1 cellular context compared by ENCODE assay signal in genomic region chr22:38163844-38164577, GRCh38.
TF ChIP-seq lines count a peak whose summit lies in the region.

No MANE protein-coding gene starts in this region.

TF ChIP-seq in K562, 482 proteins besides CTCF, POLR2A, EP300 and RAD21 (continued from another document):
- TF ChIP-seq TAL1 (IDR thresholded peaks at IDR 0.05): peak; percentile 64
- TF ChIP-seq ZBTB9 (CRISPR knock-in tag; IDR thresholded peaks at IDR 0.05): 0 out of 2 replicates have a peak, but pooled peaks have one; percentile 25
- TF ChIP-seq KDM1A (IDR thresholded peaks at IDR 0.05): peak; percentile 75 to 76; a peak in 3 of 4 replicates
- peak; percentile 63; the same call in 1 of the 2 replicates for TF ChIP-seq FOXA1 (IDR thresholded peaks at IDR 0.05; ENCODE audit: borderline replicate concordance)
- peak; percentile 19 to 46; a peak in 2 of 4 replicates for TF ChIP-seq TRIM24 (IDR thresholded peaks at IDR 0.05)
- TF ChIP-seq ZNF644 (tag; IDR thresholded peaks at IDR 0.05; ENCODE audit: low read depth): no peak
- TF ChIP-seq CXXC5 (CRISPR knock-in tag; IDR thresholded peaks at IDR 0.05): 0 out of 2 replicates have a peak, but pooled peaks have one; percentile 27
- peak; percentile 89 for TF ChIP-seq ZNF766 (CRISPR knock-in tag; conservative IDR thresholded peaks at IDR 0.05)
- TF ChIP-seq ZBTB1 (CRISPR knock-in tag; IDR thresholded peaks at IDR 0.05; ENCODE audit: borderline replicate concordance, low read depth): no peak
- TF ChIP-seq FOSL1 (tag; conservative IDR thresholded peaks at IDR 0.05): no peak
- TF ChIP-seq ZNF592 (IDR thresholded peaks at IDR 0.05): 0 out of 2 replicates have a peak, but pooled peaks have one; percentile 39
- TF ChIP-seq CBX1 (IDR thresholded peaks at IDR 0.05; ENCODE audit: low read depth): no peak
- TF ChIP-seq TEAD4 (IDR thresholded peaks at IDR 0.05; ENCODE audit: low read length): peak; percentile 65
- TF ChIP-seq TEAD4 (CRISPR knock-in tag; IDR thresholded peaks at IDR 0.05; ENCODE audit: borderline replicate concordance): no peak
- TF ChIP-seq DPF2 (IDR thresholded peaks at IDR 0.05): peak; percentile 53; the same call in 1 of the 2 replicates
- TF ChIP-seq ZFX (CRISPR knock-in tag; IDR thresholded peaks at IDR 0.05): peak; percentile 0; the same call in 1 of the 2 replicates
- TF ChIP-seq HDAC3 (IDR thresholded peaks at IDR 0.05; ENCODE audit: borderline replicate concordance, partially characterized antibody): peak; percentile 24
- TF ChIP-seq STAT5A (IDR thresholded peaks at IDR 0.05; ENCODE audit: borderline replicate concordance, low read length): peak; percentile 72
- no peak for TF ChIP-seq ZNF324 (CRISPR knock-in tag; IDR thresholded peaks at IDR 0.05)
- peak; percentile 35; the same call in 1 of the 2 replicates for TF ChIP-seq POLR2AphosphoS5 (IDR thresholded peaks at IDR 0.05; ENCODE audit: control insufficient read depth, insufficient read depth, low read depth, low read length)
- TF ChIP-seq CBFA2T2 (conservative IDR thresholded peaks at IDR 0.05): peak; percentile 88
- TF ChIP-seq NCOR1 (IDR thresholded peaks at IDR 0.05): peak; percentile 84
- TF ChIP-seq TCF3 (CRISPR knock-in tag; IDR thresholded peaks at IDR 0.05): peak; percentile 79
- TF ChIP-seq EGR1 (conservative IDR thresholded peaks at IDR 0.05): peak; percentile 26; the same call in 1 of the 2 replicates
- TF ChIP-seq RCOR1 (IDR thresholded peaks at IDR 0.05; ENCODE audit: borderline replicate concordance in 1 of 2, low read depth in 2 of 2, low read length in 2 of 2): peak in 1 of 2 experiments; percentile 67; a peak in 2 of 4 replicates
- peak; percentile 78; the same call in 1 of the 2 replicates for TF ChIP-seq ZNF263 (CRISPR knock-in tag; IDR thresholded peaks at IDR 0.05; ENCODE audit: borderline replicate concordance)
- TF ChIP-seq SMAD4 (CRISPR knock-in tag; conservative IDR thresholded peaks at IDR 0.05): peak; percentile 22; the same call in 1 of the 2 replicates
- peak; percentile 94 for TF ChIP-seq CBFA2T3 (IDR thresholded peaks at IDR 0.05)
- 0 out of 2 replicates have a peak, but pooled peaks have one; percentile 33 for TF ChIP-seq FOXM1 (IDR thresholded peaks at IDR 0.05; ENCODE audit: low read depth)
- no peak for TF ChIP-seq FOXM1 (CRISPR knock-in tag; IDR thresholded peaks at IDR 0.05; ENCODE audit: low read depth)
- no peak for TF ChIP-seq NR2C2 (CRISPR knock-in tag; IDR thresholded peaks at IDR 0.05)
- TF ChIP-seq NR2C2 (tag; IDR thresholded peaks at IDR 0.05): peak; percentile 19
- TF ChIP-seq MEIS2 (IDR thresholded peaks at IDR 0.05; ENCODE audit: partially characterized antibody): peak; percentile 91
- peak; percentile 76 for TF ChIP-seq ZFP36 (IDR thresholded peaks at IDR 0.05; ENCODE audit: low read depth, low read length, partially characterized antibody)
- peak; percentile 72 for TF ChIP-seq KLF16 (IDR thresholded peaks at IDR 0.05)
- TF ChIP-seq FOXA3 (CRISPR knock-in tag; conservative IDR thresholded peaks at IDR 0.05 in 1 of 2, IDR thresholded peaks at IDR 0.05 in 1 of 2): peak; percentile 82 to 89
- TF ChIP-seq NFIC (IDR thresholded peaks at IDR 0.05): peak; percentile 72
- TF ChIP-seq ZBTB7A (IDR thresholded peaks at IDR 0.05; ENCODE audit: borderline replicate concordance, control insufficient read depth, low read depth, low read length): peak; percentile 67; the same call in 1 of the 2 replicates
- TF ChIP-seq ATF1 (CRISPR knock-in tag; IDR thresholded peaks at IDR 0.05): no peak
- TF ChIP-seq ATF1 (tag; IDR thresholded peaks at IDR 0.05): no peak; the same call in 1 of the 2 replicates
- peak; percentile 69 for TF ChIP-seq CTBP1 (IDR thresholded peaks at IDR 0.05; ENCODE audit: borderline replicate concordance)
- TF ChIP-seq ARID1B (IDR thresholded peaks at IDR 0.05): peak; percentile 85
- TF ChIP-seq CREBBP (IDR thresholded peaks at IDR 0.05; ENCODE audit: low read depth, low read length): no peak
- TF ChIP-seq YBX1 (IDR thresholded peaks at IDR 0.05): no peak
- TF ChIP-seq ZBTB11 (CRISPR knock-in tag; IDR thresholded peaks at IDR 0.05): 0 out of 6 replicates have a peak, but pooled peaks of 1 of the 3 experiments have one; percentile 34
- no peak for TF ChIP-seq NUFIP1 (IDR thresholded peaks at IDR 0.05; ENCODE audit: partially characterized antibody)
- no peak for TF ChIP-seq ZNF76 (CRISPR knock-in tag; IDR thresholded peaks at IDR 0.05; ENCODE audit: borderline replicate concordance)
- no peak for TF ChIP-seq RHOXF2B (CRISPR knock-in tag; conservative IDR thresholded peaks at IDR 0.05)
- TF ChIP-seq PBX2 (CRISPR knock-in tag; IDR thresholded peaks at IDR 0.05; ENCODE audit: low read depth): no peak
- 0 out of 2 replicates have a peak, but pooled peaks have one; percentile 13 for TF ChIP-seq PBX2 (tag; conservative IDR thresholded peaks at IDR 0.05; ENCODE audit: low read depth)
- TF ChIP-seq RBBP5 (IDR thresholded peaks at IDR 0.05; ENCODE audit: borderline replicate concordance, insufficient read depth, low read length, poor library complexity, severe bottlenecking): peak; percentile 31
- TF ChIP-seq MYNN (IDR thresholded peaks at IDR 0.05): no peak
- TF ChIP-seq MYNN (CRISPR knock-in tag; IDR thresholded peaks at IDR 0.05): no peak
- peak; percentile 18; the same call in 1 of the 2 replicates for TF ChIP-seq CC2D1A (IDR thresholded peaks at IDR 0.05)
- TF ChIP-seq PKNOX1 (IDR thresholded peaks at IDR 0.05): peak; percentile 62
- TF ChIP-seq NR1H2 (CRISPR knock-in tag; IDR thresholded peaks at IDR 0.05): no peak
- peak; percentile 69; the same call in 1 of the 2 replicates for TF ChIP-seq ZNF589 (CRISPR knock-in tag; IDR thresholded peaks at IDR 0.05; ENCODE audit: low read depth)
- no peak for TF ChIP-seq ZNF165 (CRISPR knock-in tag; IDR thresholded peaks at IDR 0.05; ENCODE audit: borderline replicate concordance)
- peak; percentile 39; the same call in 1 of the 2 replicates for TF ChIP-seq VEZF1 (CRISPR knock-in tag; IDR thresholded peaks at IDR 0.05)
- 0 out of 2 replicates have a peak, but pooled peaks have one; percentile 36 for TF ChIP-seq SMARCE1 (IDR thresholded peaks at IDR 0.05)
- TF ChIP-seq HMG20B (CRISPR knock-in tag; IDR thresholded peaks at IDR 0.05): no peak
